In the genomic region with DNA sequence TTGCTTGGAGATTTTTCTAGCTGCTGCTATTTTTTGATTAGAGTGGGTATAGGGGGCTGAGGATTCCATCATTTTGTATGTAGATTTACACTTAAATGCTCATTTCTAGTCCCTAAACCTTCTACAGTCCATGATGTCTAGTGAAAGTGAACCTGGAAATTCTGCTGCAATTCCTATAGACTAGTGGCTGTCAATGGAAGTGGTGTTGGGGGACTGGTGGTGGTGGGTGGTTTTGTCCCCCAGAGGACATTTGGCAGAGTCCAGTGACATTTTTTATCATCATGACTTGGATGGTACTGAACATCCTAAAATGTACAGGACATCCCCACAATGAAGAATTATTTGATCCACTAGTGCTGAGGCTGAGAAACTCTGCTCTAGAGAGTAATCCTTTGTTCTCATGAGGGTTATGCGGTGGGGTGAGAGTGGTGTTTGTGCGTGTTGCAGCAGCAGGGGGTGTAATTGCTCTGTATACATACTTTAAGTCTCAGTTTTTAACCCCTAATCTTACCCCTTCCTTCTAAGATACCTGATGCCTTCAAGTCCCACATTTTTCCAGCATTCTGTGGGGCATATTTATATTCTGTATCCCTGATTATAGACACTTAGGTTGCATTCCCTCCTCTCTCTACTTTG, we compare ENCODE assay signal across 13 cellular contexts. TPM values are rescaled to one million over a fixed set of nuclear protein-coding genes. Genes with fewer than 3 reads are reported as not detected.
DNase-seq lines count a peak whose midpoint lies in the region; ATAC-seq and TF ChIP-seq lines count a peak whose summit lies in the region.
"Had no signal": no experiment of that assay in that cellular context is flagged by ENCODE, and none has a peak within 500 bp of the region (broad histone marks: within the 10 kb centered on the region; RNA-seq: fewer than 3 reads in every experiment).

No MANE protein-coding gene starts in this region.

- no peak overlapping the region for H3K4me3 Mint-ChIP-seq in HFFc6
- H3K4me3 Mint-ChIP-seq: naive thymus-derived CD4-positive, alpha-beta T cell had no signal

- no peaks in the 10 kb centered on the region for H3K4me1 Mint-ChIP-seq in HFFc6 (ENCODE audit: low read depth)

- no peaks in the 10 kb centered on the region for H3K9me3 Mint-ChIP-seq in HFFc6

- in situ Hi-C loops in brain microvascular endothelial cell (cut with HindIII; ENCODE audit: low pct_ligation_motif_present, low sequenced_read_pairs) = no loop called here

- H3K27me3 ChIP-seq in brain microvascular endothelial cell (replicated peaks) = no peaks in the 10 kb centered on the region
- H3K27me3 ChIP-seq: Peyer's patch, transverse colon had no signal

- peaks cover 36% of the 10 kb centered on the region for H3K36me3 Mint-ChIP-seq in HFFc6 (ENCODE audit: low read depth)

- no peaks in the 10 kb centered on the region for H3K27me3 Mint-ChIP-seq in HFFc6 (ENCODE audit: insufficient read depth)
- H3K27me3 Mint-ChIP-seq: naive thymus-derived CD4-positive, alpha-beta T cell had no signal

- H3K27ac ChIP-seq in brain microvascular endothelial cell = no peak overlapping the region
- H3K27ac ChIP-seq: Peyer's patch, transverse colon had no signal

- DNase-seq in GM10266 (ENCODE audit: extremely low spot score) (no peak), HFFc6 (no peak), brain microvascular endothelial cell (peak; percentile 18), midbrain (lab: John Stamatoyannopoulos, UW) (peak; percentile 3), NCI-H1694 treated with DMSO at 0.1 percent for 48 hours (lab: John Stamatoyannopoulos, UW) (no peak), sciatic nerve (ENCODE audit: low spot score) (no peak)
- DNase-seq: left cardiac atrium; naive thymus-derived CD4-positive, alpha-beta T cell; NCI-H524; Peyer's patch; stimulated activated CD4-positive, alpha-beta T cell treated with anti-CD3 and anti-CD28 coated beads, Interleukin-4, amount 100 ng/mL, for 24 hours; transverse colon had no signal

- TF ChIP-seq CTCF in GM10266 (IDR thresholded peaks at IDR 0.05; ENCODE audit: control insufficient read depth, insufficient read depth, low read depth, missing control alignments) = peak; percentile 8
- TF ChIP-seq CTCF in HFFc6 (IDR thresholded peaks at IDR 0.05) = peak; percentile 17
- peak; percentile 9 for TF ChIP-seq CTCF in brain microvascular endothelial cell (IDR thresholded peaks at IDR 0.05; ENCODE audit: low read depth, low read length, missing control alignments)

- no peak overlapping the region for H3K4me3 ChIP-seq in brain microvascular endothelial cell (ENCODE audit: low read depth, low read length)
- H3K4me3 ChIP-seq: Peyer's patch, transverse colon had no signal

- no peak overlapping the region for H3K27ac Mint-ChIP-seq in HFFc6

- no peaks in the 10 kb centered on the region for H3K36me3 ChIP-seq in brain microvascular endothelial cell (replicated peaks)
- H3K36me3 ChIP-seq: Peyer's patch, transverse colon had no signal

- ATAC-seq in sciatic nerve (no peak), GM19324 (IDR thresholded peaks at IDR 0.05; ENCODE audit: low FRiP score, unreplicated experiment) (no peak)
- ATAC-seq: left cardiac atrium; naive thymus-derived CD4-positive, alpha-beta T cell had no signal

- intact Hi-C loops in sciatic nerve (cut with DNase I) = no loop called here

RNA-seq across cellular contexts. Expression of a gene that starts 35.0 kb away (rescaled TPM):
- 10 to 100 TPM; 16.8 to 40.3 (median 35.3) TPM for total RNA-seq in HFFc6 (2021; fragmentation: NEBNext Ultra II Directional; extraction: Animal tissue kit (Norgen Biotek cat#: 25700))
- 0.89 TPM for total RNA-seq in sciatic nerve

RNA-seq across cellular contexts. Expression of a gene that starts 54.1 kb away (rescaled TPM):
- total RNA-seq in HFFc6 (2021; fragmentation: NEBNext Ultra II Directional; extraction: Animal tissue kit (Norgen Biotek cat#: 25700)) = 10 to 100 TPM; 35.4 to 46.5 (median 39.9) TPM
- total RNA-seq in sciatic nerve = 34.8 TPM

Comparison
In these comparisons a context has a peak if more than half of its experiments do, and no peak if none do; other contexts are left out.
1. DNase-seq: peak in brain microvascular endothelial cell (single experiment) and midbrain (single experiment); none in GM10266 (single experiment), HFFc6 (single experiment), NCI-H1694 treated with DMSO at 0.1 percent for 48 hours (single experiment) and sciatic nerve (single experiment).
2. Peak in every context shown above with its lines, with median percentiles within 50 percentile points of each other: CTCF ChIP-seq.